8 cellular contexts compared by ENCODE assay signal in genomic region chr15:67085818-67086649, GRCh38. TPM values are rescaled to one million over a fixed set of nuclear protein-coding genes. Genes with fewer than 3 reads are reported as not detected.
DNase-seq lines count a peak whose midpoint lies in the region; ATAC-seq and TF ChIP-seq lines count a peak whose summit lies in the region.

No MANE protein-coding gene starts in this region.

- peak overlapping the region; percentile 59 for H3K27ac ChIP-seq in KMS-11

- DNase-seq in amniotic epithelial cell (ENCODE audit: low read depth) (peak; percentile 98), naive B cell (peak; percentile 68), NCI-H1436 (lab: John Stamatoyannopoulos, UW) (no peak), middle frontal gyrus (ENCODE audit: extremely low spot score, low spot score) (no peak), HUDEP-2 (lab: John Stamatoyannopoulos, UW; ENCODE audit: unreplicated experiment in 76 of 76) (no peak)

- no peaks in the 10 kb centered on the region for H3K79me2 ChIP-seq in KMS-11 (ENCODE audit: insufficient read depth, low read depth)

- no peak for TF ChIP-seq CTCF in KMS-11 (conservative IDR thresholded peaks at IDR 0.05; ENCODE audit: low read depth, low read length)

- peak overlapping the region; percentile 88 for H3K4me2 ChIP-seq in KMS-11

- H3K27me3 ChIP-seq in KMS-11 (ENCODE audit: insufficient read depth, low read depth), result no peaks in the 10 kb centered on the region

- H4K20me1 ChIP-seq in KMS-11 (ENCODE audit: insufficient read depth), result no peaks in the 10 kb centered on the region

- peak overlapping the region in 5 of 6 donors; percentile 84 to 99 (median 98) for H3K27ac Mint-ChIP-seq in naive B cell

- H3K9ac ChIP-seq in KMS-11, result no peak overlapping the region

- no peak overlapping the region for H2AFZ ChIP-seq in KMS-11 (ENCODE audit: low read depth)

- peaks cover 77% of the 10 kb centered on the region for H3K4me1 ChIP-seq in KMS-11 (ENCODE audit: low read depth, poor library complexity, severe bottlenecking)

- peaks cover 86 to 99% (median 96%) of the 10 kb centered on the region in 3 donors for H3K4me1 Mint-ChIP-seq in naive B cell

- no peaks in the 10 kb centered on the region for H3K36me3 Mint-ChIP-seq in naive B cell

- ATAC-seq in GM21423 (IDR thresholded peaks at IDR 0.05; ENCODE audit: unreplicated experiment) (peak; percentile 46), naive B cell (ENCODE audit: low read depth in 2 of 2) (peak; percentile 30 to 31)

- H3K4me3 Mint-ChIP-seq in naive B cell, result peak overlapping the region; percentile 54 to 95 (median 86)

- H3K4me3 ChIP-seq in GM08714 (ENCODE audit: low read length) (peak overlapping the region; percentile 30; the same call in 1 of the 2 replicates), KMS-11 (IDR thresholded peaks at IDR 0.05; ENCODE audit: insufficient read depth, low read depth, low read length) (no peak overlapping the region)

- no peaks in the 10 kb centered on the region for H3K36me3 ChIP-seq in KMS-11 (ENCODE audit: insufficient read depth)

- no peaks in the 10 kb centered on the region for H3K27me3 Mint-ChIP-seq in naive B cell

- peaks cover 0 to 4% (median 0%) of the 10 kb centered on the region in 7 donors for H3K9me3 Mint-ChIP-seq in naive B cell

RNA-seq across cellular contexts. Expression of gene SMAD3, which starts 20.6 kb away (rescaled TPM):
- 10 to 100 TPM; 34.7 to 68.7 (median 38.0) TPM for polyA plus RNA-seq in naive B cell (ENCODE audit: low read depth in 6 of 6)

Comparison
In these comparisons a context has a peak if more than half of its experiments do, and no peak if none do; other contexts are left out.
1. DNase-seq: peak in amniotic epithelial cell (single experiment) and naive B cell (single experiment); none in NCI-H1436 (single experiment), middle frontal gyrus (single experiment) and HUDEP-2 (0 of 76).